28 cellular contexts compared by ENCODE assay signal in the genomic region with DNA sequence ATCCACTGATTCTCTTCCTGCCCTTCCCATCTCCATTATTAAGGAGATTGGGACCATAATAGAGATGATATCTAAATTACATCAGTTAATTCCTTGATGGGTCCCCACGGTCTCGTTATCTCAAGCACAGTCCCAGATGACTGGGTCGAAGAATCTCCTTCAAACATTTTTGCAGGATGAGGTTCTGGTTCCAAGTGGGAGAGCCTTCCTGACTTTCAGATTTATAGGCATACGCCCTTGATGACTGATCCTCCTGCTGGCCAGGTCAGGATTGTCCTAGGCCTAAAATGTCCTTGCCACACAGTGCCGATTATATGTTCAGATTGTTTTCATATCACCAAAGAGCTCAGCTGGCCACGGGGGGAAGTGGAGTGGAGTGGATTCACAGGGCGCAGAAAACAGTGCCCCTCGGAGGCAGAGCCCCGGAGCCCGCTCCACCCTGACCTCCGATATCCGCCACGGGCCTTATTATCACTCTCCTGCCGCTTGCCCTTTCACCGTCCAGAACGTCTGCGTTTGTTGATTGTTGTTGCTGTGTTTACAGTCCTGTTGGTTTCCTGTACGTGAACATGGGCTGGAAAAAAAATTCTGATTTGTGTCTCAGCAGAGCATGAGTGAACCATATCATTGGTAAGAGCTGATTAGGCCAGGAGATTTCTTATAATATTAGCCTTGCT. TPM values are rescaled to one million over a fixed set of nuclear protein-coding genes. Genes with fewer than 3 reads are reported as not detected.
"Had no signal": no experiment of that assay in that cellular context is flagged by ENCODE, and none has a peak within 500 bp of the region (broad histone marks: within the 10 kb centered on the region; RNA-seq: fewer than 3 reads in every experiment).

No MANE protein-coding gene starts in this region.

- DNase-seq: activated CD4-positive, alpha-beta memory T cell treated with anti-CD3 and anti-CD28 coated beads, Interleukin-2, amount 10 ng/mL, durations not matched to agents 7 days and 5 days; activated CD4-positive, alpha-beta T cell treated with anti-CD3 and anti-CD28 coated beads for 36 hours; activated CD4-positive, alpha-beta T cell treated with anti-CD3 and anti-CD28 coated beads, Interleukin-2, amount 50 U/mL, for 1 hour; activated gamma-delta T cell treated with Interleukin-2 at 50 U/mL for 16 hours; activated naive CD4-positive, alpha-beta T cell treated with anti-CD3 and anti-CD28 coated beads, Interleukin-2, amount 10 ng/mL, durations not matched to agents 7 days and 5 days; activated naive CD8-positive, alpha-beta T cell treated with anti-CD3 and anti-CD28 coated beads for 36 hours; activated T-cell treated with anti-CD3 and anti-CD28 coated beads for 4 hours; activated T-cell treated with anti-CD3 and anti-CD28 coated beads, Interleukin-2, amount 50 U/mL, for 48 hours; brain microvascular endothelial cell; Karpas-422; MM.1S; NCI-H1105; NCI-H1436; NCI-H1694 treated with DMSO at 0.1 percent for 48 hours; NCI-H2029 treated with DMSO at 0.1 percent for 48 hours; NCI-H345; NCI-H510A; NCI-H526 treated with DMSO at 0.1 percent for 48 hours; NCI-H82; SJCRH30; SK-N-SH; T-helper 1 cell had no signal

- ATAC-seq: activated CD4-positive, alpha-beta T cell treated with anti-CD3 and anti-CD28 coated beads for 36 hours; activated T-helper 17 cell treated with anti-CD3 and anti-CD28 coated beads, Interleukin-2, amount 50 U/mL, for 72 hours; K562 had no signal

- H3K36me3 ChIP-seq: brain microvascular endothelial cell, SJCRH30 had no signal

- H3K4me2 ChIP-seq: SK-N-SH had no signal

- H3K9me3 ChIP-seq: SJCRH30, SK-N-SH had no signal

- H3K4me3 Mint-ChIP-seq: activated CD4-positive, alpha-beta memory T cell treated with anti-CD3 and anti-CD28 coated beads, Interleukin-2, amount 10 ng/mL, durations not matched to agents 7 days and 5 days; activated CD4-positive, alpha-beta T cell treated with anti-CD3 and anti-CD28 coated beads for 36 hours; activated naive CD4-positive, alpha-beta T cell treated with anti-CD3 and anti-CD28 coated beads, Interleukin-2, amount 10 ng/mL, durations not matched to agents 7 days and 5 days; activated naive CD8-positive, alpha-beta T cell treated with anti-CD3 and anti-CD28 coated beads for 36 hours; activated T-helper 17 cell treated with anti-CD3 and anti-CD28 coated beads, Interleukin-2, amount 50 U/mL, for 72 hours had no signal

- H3K36me3 Mint-ChIP-seq: activated naive CD4-positive, alpha-beta T cell treated with anti-CD3 and anti-CD28 coated beads, Interleukin-2, amount 10 ng/mL, durations not matched to agents 7 days and 5 days; activated naive CD8-positive, alpha-beta T cell treated with anti-CD3 and anti-CD28 coated beads for 36 hours had no signal

- H3K27ac Mint-ChIP-seq: activated CD4-positive, alpha-beta memory T cell treated with anti-CD3 and anti-CD28 coated beads, Interleukin-2, amount 10 ng/mL, durations not matched to agents 7 days and 5 days; activated CD4-positive, alpha-beta T cell treated with anti-CD3 and anti-CD28 coated beads for 36 hours; activated naive CD4-positive, alpha-beta T cell treated with anti-CD3 and anti-CD28 coated beads, Interleukin-2, amount 10 ng/mL, durations not matched to agents 7 days and 5 days; activated naive CD8-positive, alpha-beta T cell treated with anti-CD3 and anti-CD28 coated beads for 36 hours; activated T-helper 17 cell treated with anti-CD3 and anti-CD28 coated beads, Interleukin-2, amount 50 U/mL, for 72 hours had no signal

- H3K27me3 ChIP-seq: SJCRH30 had no signal

- H3K9me3 Mint-ChIP-seq: activated CD4-positive, alpha-beta memory T cell treated with anti-CD3 and anti-CD28 coated beads, Interleukin-2, amount 10 ng/mL, durations not matched to agents 7 days and 5 days; activated naive CD4-positive, alpha-beta T cell treated with anti-CD3 and anti-CD28 coated beads, Interleukin-2, amount 10 ng/mL, durations not matched to agents 7 days and 5 days; activated naive CD8-positive, alpha-beta T cell treated with anti-CD3 and anti-CD28 coated beads for 36 hours; activated T-helper 17 cell treated with anti-CD3 and anti-CD28 coated beads, Interleukin-2, amount 50 U/mL, for 72 hours had no signal

- H3K4me1 Mint-ChIP-seq: activated CD4-positive, alpha-beta T cell treated with anti-CD3 and anti-CD28 coated beads for 36 hours; activated naive CD4-positive, alpha-beta T cell treated with anti-CD3 and anti-CD28 coated beads, Interleukin-2, amount 10 ng/mL, durations not matched to agents 7 days and 5 days; activated naive CD8-positive, alpha-beta T cell treated with anti-CD3 and anti-CD28 coated beads for 36 hours; activated T-helper 17 cell treated with anti-CD3 and anti-CD28 coated beads, Interleukin-2, amount 50 U/mL, for 72 hours had no signal

- H3K27ac ChIP-seq: brain microvascular endothelial cell, SJCRH30, VCaP had no signal

- H3K4me1 ChIP-seq: SJCRH30 had no signal

- H3K4me3 ChIP-seq: K562, SJCRH30 had no signal

- H3K9ac ChIP-seq: SK-N-SH had no signal

RNA-seq across cellular contexts. Expression of a gene that starts 8.9 kb away (rescaled TPM):
- total RNA-seq: activated CD4-positive, alpha-beta memory T cell treated with anti-CD3 and anti-CD28 coated beads, Interleukin-2, amount 10 ng/mL, durations not matched to agents 7 days and 5 days; activated CD8-positive, alpha-beta memory T cell treated with anti-CD3 and anti-CD28 coated beads for 36 hours; activated naive CD8-positive, alpha-beta T cell treated with anti-CD3 and anti-CD28 coated beads for 36 hours; RPMI7951; T-helper 2 cell treated with Interferon-gamma antibody and Interleukin-4, amounts not matched to agents 100 ng/mL and 5 ng/mL, for 36 hours had no signal
- polyA plus RNA-seq: SK-N-SH had no signal
